ENCODE assay signal across 1 cellular context in genomic region chr6:36969240-36969691, GRCh38.
TF ChIP-seq lines count a peak whose summit lies in the region.

No MANE protein-coding gene starts in this region.

TF ChIP-seq in HepG2, 621 proteins besides CTCF, POLR2A, EP300 and RAD21:
- TF ChIP-seq ARHGAP35 (CRISPR knock-in tag; IDR thresholded peaks at IDR 0.05; ENCODE audit: borderline replicate concordance) (no peak), ZNF761 (CRISPR knock-in tag; conservative IDR thresholded peaks at IDR 0.05) (no peak), ZNF629 (CRISPR knock-in tag; conservative IDR thresholded peaks at IDR 0.05) (0 out of 2 replicates have a peak, but pooled peaks have one; percentile 15)
